ENCODE assay signal across 10 cellular contexts in genomic region chr4:115042496-115042895, GRCh38.
A peak's percentile ranks its signal among the peaks of the same experiment; 100 is the strongest.
DNase-seq lines count a peak whose midpoint lies in the region; ATAC-seq and TF ChIP-seq lines count a peak whose summit lies in the region.
"Had no signal": no experiment of that assay in that cellular context is flagged by ENCODE, and none has a peak within 500 bp of the region (broad histone marks: within the 10 kb centered on the region; RNA-seq: fewer than 3 reads in every experiment).

No MANE protein-coding gene starts in this region.

- DNase-seq in BE2C: peak; percentile 4
- DNase-seq in Jurkat, Clone E6-1 (ENCODE audit: low read depth, low spot score): peak; percentile 6
- peak; percentile 53 for DNase-seq in endodermal cell
- no peak for DNase-seq in mucosa of gallbladder (ENCODE audit: low spot score)
- DNase-seq in activated CD8-positive, alpha-beta memory T cell treated with anti-CD3 and anti-CD28 coated beads, Interleukin-2, amount 50 U/mL, for 4 hours: no peak
- DNase-seq in left lobe of liver (ENCODE audit: low spot score): no peak
- DNase-seq in activated T-cell treated with anti-CD3 and anti-CD28 coated beads, Interleukin-2, amount 50 U/mL, for 4 hours: no peak
- DNase-seq: NCI-H1436 treated with DMSO at 0.1 percent for 48 hours had no signal

- H3K36me3 ChIP-seq in BE2C (no peaks in the 10 kb centered on the region), endodermal cell (ENCODE audit: control insufficient read depth, insufficient read depth, low read length) (no peaks in the 10 kb centered on the region)
- H3K36me3 ChIP-seq: neutrophil had no signal

- H3K9me3 ChIP-seq in BE2C: no peaks in the 10 kb centered on the region
- no peaks in the 10 kb centered on the region for H3K9me3 ChIP-seq in endodermal cell (ENCODE audit: control insufficient read depth, low read length)
- H3K9me3 ChIP-seq: neutrophil had no signal

- WGBS in endodermal cell (ENCODE audit: insufficient coverage in 1 of 2, insufficient read length in 1 of 2), 2 experiments: 58% methylated on average over 3 of the region's 3 CpGs; no CpG with 5 or more reads in 1 of the 2 experiments

- H3K27me3 ChIP-seq in BE2C: no peaks in the 10 kb centered on the region
- no peaks in the 10 kb centered on the region for H3K27me3 ChIP-seq in endodermal cell (ENCODE audit: control insufficient read depth, insufficient read depth, low read length, poor library complexity, severe bottlenecking)
- H3K27me3 ChIP-seq: neutrophil had no signal

- H3K4me1 ChIP-seq in BE2C (no peaks in the 10 kb centered on the region), endodermal cell (ENCODE audit: control insufficient read depth, insufficient read depth, low read length) (no peaks in the 10 kb centered on the region)

- H3K36me3 Mint-ChIP-seq in endodermal cell (ENCODE audit: low read depth): no peaks in the 10 kb centered on the region
- H3K36me3 Mint-ChIP-seq in activated T-cell treated with anti-CD3 and anti-CD28 coated beads, Interleukin-2, amount 50 U/mL, for 4 hours (ENCODE audit: insufficient read depth): no peaks in the 10 kb centered on the region

- TF ChIP-seq CTCF in BE2C (IDR thresholded peaks at IDR 0.05; ENCODE audit: low read depth, low read length) (peak; percentile 39), endodermal cell (conservative IDR thresholded peaks at IDR 0.05) (peak; percentile 81)

- peak; percentile 52 for ATAC-seq in GM19351 (IDR thresholded peaks at IDR 0.05; ENCODE audit: unreplicated experiment)
- ATAC-seq in left lobe of liver: no peak
- no peak for ATAC-seq in activated T-cell treated with anti-CD3 and anti-CD28 coated beads, Interleukin-2, amount 50 U/mL, for 4 hours

- H3K4me1 Mint-ChIP-seq in endodermal cell: no peaks in the 10 kb centered on the region
- no peaks in the 10 kb centered on the region for H3K4me1 Mint-ChIP-seq in activated T-cell treated with anti-CD3 and anti-CD28 coated beads, Interleukin-2, amount 50 U/mL, for 4 hours (ENCODE audit: low read depth)

- no peak overlapping the region for H3K27ac Mint-ChIP-seq in endodermal cell

- no peak overlapping the region for H3K27ac ChIP-seq in endodermal cell (ENCODE audit: low read depth, low read length)
- H3K27ac ChIP-seq: neutrophil had no signal

- no peaks in the 10 kb centered on the region for H3K27me3 Mint-ChIP-seq in endodermal cell (ENCODE audit: insufficient read depth)
- H3K27me3 Mint-ChIP-seq in activated T-cell treated with anti-CD3 and anti-CD28 coated beads, Interleukin-2, amount 50 U/mL, for 4 hours (ENCODE audit: low read depth): no peaks in the 10 kb centered on the region

- H3K9ac ChIP-seq in endodermal cell (ENCODE audit: extremely low read depth, low read length, poor library complexity, severe bottlenecking): no peak overlapping the region

- H3K4me3 ChIP-seq in BE2C (ENCODE audit: low read depth, low read length) (no peak overlapping the region), endodermal cell (ENCODE audit: low read length) (no peak overlapping the region)
- H3K4me3 ChIP-seq in Jurkat, Clone E6-1 (ENCODE audit: low read length): no peak overlapping the region

- H3K9me3 Mint-ChIP-seq in endodermal cell: no peaks in the 10 kb centered on the region
- H3K9me3 Mint-ChIP-seq in activated T-cell treated with anti-CD3 and anti-CD28 coated beads, Interleukin-2, amount 50 U/mL, for 4 hours: no peaks in the 10 kb centered on the region

- no peak overlapping the region for H3K4me3 Mint-ChIP-seq in endodermal cell
- no peak overlapping the region for H3K4me3 Mint-ChIP-seq in activated T-cell treated with anti-CD3 and anti-CD28 coated beads, Interleukin-2, amount 50 U/mL, for 4 hours

Comparison
In these comparisons a context has a peak if more than half of its experiments do, and no peak if none do; other contexts are left out.
1. DNase-seq: peak in BE2C (single experiment), Jurkat, Clone E6-1 (single experiment) and endodermal cell (single experiment); none in mucosa of gallbladder (single experiment), activated CD8-positive, alpha-beta memory T cell treated with anti-CD3 and anti-CD28 coated beads, Interleukin-2, amount 50 U/mL, for 4 hours (single experiment), left lobe of liver (single experiment) and activated T-cell treated with anti-CD3 and anti-CD28 coated beads, Interleukin-2, amount 50 U/mL, for 4 hours (single experiment).